In genomic region chr13:42849200-42849599, GRCh38 we compare ENCODE assay signal across 34 cellular contexts.
"Had no signal": no experiment of that assay in that cellular context is flagged by ENCODE, and none has a peak within 500 bp of the region (broad histone marks: within the 10 kb centered on the region; RNA-seq: fewer than 3 reads in every experiment).

No MANE protein-coding gene starts in this region.

- H3K4me1 Mint-ChIP-seq: activated CD4-positive, alpha-beta T cell treated with anti-CD3 and anti-CD28 coated beads for 36 hours; activated CD4-positive, alpha-beta T cell treated with anti-CD3 and anti-CD28 coated beads, Interleukin-2, amount 10 ng/mL, durations not matched to agents 7 days and 5 days; activated naive CD8-positive, alpha-beta T cell treated with anti-CD3 and anti-CD28 coated beads for 36 hours; activated naive CD8-positive, alpha-beta T cell treated with anti-CD3 and anti-CD28 coated beads, Interleukin-2, amount 50 U/mL, for 24 hours; activated T-helper 17 cell treated with anti-CD3 and anti-CD28 coated beads, Interleukin-2, amount 50 U/mL, for 72 hours; T-helper 17 cell had no signal

- FAIRE-seq: endometrium, endothelial cell of umbilical vein had no signal

- DNase-seq: activated CD4-positive, alpha-beta T cell treated with anti-CD3 and anti-CD28 coated beads for 36 hours; activated CD4-positive, alpha-beta T cell treated with anti-CD3 and anti-CD28 coated beads, Interleukin-2, amount 10 ng/mL, durations not matched to agents 7 days and 5 days; activated CD4-positive, alpha-beta T cell treated with anti-CD3 and anti-CD28 coated beads, Interleukin-2, amount 50 U/mL, for 4 hours; activated CD4-positive, CD25-positive, alpha-beta regulatory T cell; activated CD4-positive, CD25-positive, alpha-beta regulatory T cell treated with anti-CD3 and anti-CD28 coated beads, Interleukin-2, amount 50 U/mL, for 72 hours; activated CD8-positive, alpha-beta memory T cell treated with anti-CD3 and anti-CD28 coated beads for 24 hours; activated CD8-positive, alpha-beta T cell treated with anti-CD3 and anti-CD28 coated beads for 36 hours; activated effector memory CD4-positive, alpha-beta T cell treated with Interleukin-2 at 50 U/mL for 16 hours; activated gamma-delta T cell treated with Interleukin-2 at 50 U/mL for 16 hours; activated naive CD4-positive, alpha-beta T cell treated with anti-CD3 and anti-CD28 coated beads, Interleukin-2, amount 50 U/mL, for 16 hours; activated naive CD4-positive, alpha-beta T cell treated with Interleukin-2 at 50 U/mL for 16 hours; activated naive CD8-positive, alpha-beta T cell treated with anti-CD3 and anti-CD28 coated beads for 36 hours; activated naive CD8-positive, alpha-beta T cell treated with anti-CD3 and anti-CD28 coated beads, Interleukin-2, amount 50 U/mL, for 24 hours; activated T-cell treated with anti-CD3 and anti-CD28 coated beads, Interleukin-2, amount 50 U/mL, for 4 hours; adrenal gland; amygdala; aorta; body of pancreas; caudate nucleus; colonic mucosa; effector CD8-positive, alpha-beta T cell; esophagus squamous epithelium; foreskin melanocyte; heart right ventricle; T-helper 1 cell; T-helper 17 cell; T1000; WERI-Rb-1 had no signal

- H3K27me3 ChIP-seq: adrenal gland, body of pancreas, colonic mucosa, gastroesophageal sphincter had no signal

- H3K27ac Mint-ChIP-seq: activated CD4-positive, alpha-beta T cell treated with anti-CD3 and anti-CD28 coated beads for 36 hours; activated CD4-positive, alpha-beta T cell treated with anti-CD3 and anti-CD28 coated beads, Interleukin-2, amount 10 ng/mL, durations not matched to agents 7 days and 5 days; activated CD8-positive, alpha-beta T cell treated with anti-CD3 and anti-CD28 coated beads for 36 hours; activated naive CD8-positive, alpha-beta T cell treated with anti-CD3 and anti-CD28 coated beads for 36 hours; activated naive CD8-positive, alpha-beta T cell treated with anti-CD3 and anti-CD28 coated beads, Interleukin-2, amount 50 U/mL, for 24 hours; activated T-helper 17 cell treated with anti-CD3 and anti-CD28 coated beads, Interleukin-2, amount 50 U/mL, for 72 hours; T-helper 17 cell; T-helper 2 cell treated with Interferon-gamma antibody and Interleukin-4, amounts not matched to agents 5 μg/mL and 100 μg/mL, for 36 hours had no signal

- H3K36me3 Mint-ChIP-seq: activated naive CD8-positive, alpha-beta T cell treated with anti-CD3 and anti-CD28 coated beads for 36 hours had no signal

- H3K4me1 ChIP-seq: adrenal gland, body of pancreas, colonic mucosa, esophagus squamous epithelium, gastroesophageal sphincter, heart right ventricle had no signal

- H3K9me3 ChIP-seq: adrenal gland, body of pancreas, colonic mucosa, esophagus squamous epithelium, gastroesophageal sphincter, heart right ventricle had no signal

- H3K9me3 Mint-ChIP-seq: activated CD4-positive, alpha-beta T cell treated with anti-CD3 and anti-CD28 coated beads, Interleukin-2, amount 10 ng/mL, durations not matched to agents 7 days and 5 days; activated CD8-positive, alpha-beta T cell treated with anti-CD3 and anti-CD28 coated beads for 36 hours; activated naive CD8-positive, alpha-beta T cell treated with anti-CD3 and anti-CD28 coated beads for 36 hours; activated naive CD8-positive, alpha-beta T cell treated with anti-CD3 and anti-CD28 coated beads, Interleukin-2, amount 50 U/mL, for 24 hours; activated T-cell treated with anti-CD3 and anti-CD28 coated beads, Interleukin-2, amount 50 U/mL, for 4 hours; T-helper 2 cell treated with Interferon-gamma antibody and Interleukin-4, amounts not matched to agents 5 μg/mL and 100 μg/mL, for 36 hours had no signal

- H3K27ac ChIP-seq: adrenal gland, body of pancreas, colonic mucosa, epithelial cell of prostate, esophagus squamous epithelium, gastroesophageal sphincter, heart right ventricle, WERI-Rb-1 had no signal

- H3K4me3 ChIP-seq: adrenal gland, body of pancreas, colonic mucosa, esophagus squamous epithelium, gastroesophageal sphincter, heart right ventricle had no signal

- H3K36me3 ChIP-seq: adrenal gland, colonic mucosa, esophagus squamous epithelium, gastroesophageal sphincter, heart right ventricle, WERI-Rb-1 had no signal

- H3K4me3 Mint-ChIP-seq: activated CD4-positive, alpha-beta T cell treated with anti-CD3 and anti-CD28 coated beads for 36 hours; activated CD4-positive, alpha-beta T cell treated with anti-CD3 and anti-CD28 coated beads, Interleukin-2, amount 10 ng/mL, durations not matched to agents 7 days and 5 days; activated CD8-positive, alpha-beta T cell treated with anti-CD3 and anti-CD28 coated beads for 36 hours; activated naive CD8-positive, alpha-beta T cell treated with anti-CD3 and anti-CD28 coated beads for 36 hours; activated naive CD8-positive, alpha-beta T cell treated with anti-CD3 and anti-CD28 coated beads, Interleukin-2, amount 50 U/mL, for 24 hours; activated T-cell treated with anti-CD3 and anti-CD28 coated beads, Interleukin-2, amount 50 U/mL, for 4 hours; activated T-helper 17 cell treated with anti-CD3 and anti-CD28 coated beads, Interleukin-2, amount 50 U/mL, for 72 hours; T-helper 17 cell; T-helper 2 cell treated with Interferon-gamma antibody and Interleukin-4, amounts not matched to agents 5 μg/mL and 100 μg/mL, for 36 hours had no signal
